Comparison of ENCODE assay signal across 8 cellular contexts in genomic region chr12:76762556-76762955, GRCh38. TPM values are rescaled to one million over a fixed set of nuclear protein-coding genes. Genes with fewer than 3 reads are reported as not detected.
A peak's percentile ranks its signal among the peaks of the same experiment; 100 is the strongest.
DNase-seq lines count a peak whose midpoint lies in the region; ATAC-seq, FAIRE-seq and TF ChIP-seq lines count a peak whose summit lies in the region.
"Had no signal": no experiment of that assay in that cellular context is flagged by ENCODE, and none has a peak within 500 bp of the region (broad histone marks: within the 10 kb centered on the region; RNA-seq: fewer than 3 reads in every experiment).

No MANE protein-coding gene starts in this region.

- FAIRE-seq in H1 (lab: Jason Lieb, UNC): no peak

- H3K9ac ChIP-seq in H1 (replicated peaks in 1 of 4; ENCODE audit: extremely low read depth in 1 of 4, low read depth in 3 of 4, low read length in 3 of 4): peak overlapping the region; percentile 31 to 70 (median 50); a peak in 6 of 7 replicates

- H3K4me1 ChIP-seq in DOHH2 (ENCODE audit: control insufficient read depth, low read length) (peaks cover 21% of the 10 kb centered on the region), H1 (replicated peaks in 1 of 4; ENCODE audit: control insufficient read depth in 3 of 4, insufficient read depth in 4 of 4, low read length in 3 of 4) (peaks cover 2 to 14% (median 7%) of the 10 kb centered on the region in 4 experiments; a peak in 6 of 7 replicates)

- peak overlapping the region; percentile 87 for H2BK5ac ChIP-seq in H1 (ENCODE audit: low read depth, low read length)

- no peaks in the 10 kb centered on the region for H3K27me3 Mint-ChIP-seq in osteocyte (ENCODE audit: unreplicated experiment)

- peak overlapping the region; percentile 76 for H3K4me2 ChIP-seq in DOHH2 (ENCODE audit: low read length)
- H3K4me2 ChIP-seq in H1 (ENCODE audit: insufficient read depth in 1 of 2, low read depth in 2 of 2, low read length in 2 of 2): peak overlapping the region; percentile 76 to 96

- peaks cover 24% of the 10 kb centered on the region for H3K4me1 Mint-ChIP-seq in osteocyte (ENCODE audit: unreplicated experiment)

- H3K36me3 ChIP-seq in DOHH2 (ENCODE audit: control insufficient read depth, low read length) (peaks cover 13% of the 10 kb centered on the region), H1 (ENCODE audit: control insufficient read depth in 2 of 4, insufficient read depth in 4 of 4, low read length in 3 of 4) (no peaks in the 10 kb centered on the region)

- H3K4me3 Mint-ChIP-seq in osteocyte (ENCODE audit: unreplicated experiment): peak overlapping the region; percentile 66

- H2BK12ac ChIP-seq in H1 (ENCODE audit: low read depth, low read length): peak overlapping the region; percentile 3; the same call in 1 of the 2 replicates

- 0 out of 2 replicates have a peak overlapping the region, but pooled peaks have one; percentile 17 for H2BK20ac ChIP-seq in H1 (ENCODE audit: low read length)

- ATAC-seq in GM19395 (IDR thresholded peaks at IDR 0.05; ENCODE audit: unreplicated experiment): no peak

- H2AFZ ChIP-seq in H1 (ENCODE audit: low read length): no peak overlapping the region

- TF ChIP-seq EP300 in H1 (IDR thresholded peaks at IDR 0.05; ENCODE audit: borderline replicate concordance in 1 of 2, low read depth in 2 of 2, low read length in 2 of 2): no peak

- H4K91ac ChIP-seq in H1 (replicated peaks; ENCODE audit: insufficient read length, low read length): peak overlapping the region; percentile 1

- no peak overlapping the region for H3K4ac ChIP-seq in H1 (replicated peaks; ENCODE audit: insufficient read length, low read depth, low read length)

- no peak overlapping the region for H4K8ac ChIP-seq in H1 (ENCODE audit: extremely low read depth, insufficient read depth, low read length)

- H3K4me3 ChIP-seq in DOHH2 (ENCODE audit: low read length): peak overlapping the region; percentile 89
- H3K4me3 ChIP-seq in H1 (ENCODE audit: extremely low read depth in 1 of 4, insufficient read depth in 2 of 4, low read depth in 3 of 4, low read length in 4 of 4): peak overlapping the region; percentile 17 to 98 (median 58); a peak in 6 of 8 replicates

- H3K79me2 ChIP-seq in DOHH2 (ENCODE audit: control insufficient read depth, low read length) (peaks cover 35% of the 10 kb centered on the region), H1 (ENCODE audit: control insufficient read depth in 1 of 2, insufficient read depth in 2 of 2, low read length in 2 of 2) (peaks cover 16 to 32% of the 10 kb centered on the region in 2 experiments)

- H3K9me2 ChIP-seq in DOHH2 (replicated peaks; ENCODE audit: control insufficient read depth, low read length): no peaks in the 10 kb centered on the region

- H3K9me3 Mint-ChIP-seq in osteocyte (ENCODE audit: unreplicated experiment): peaks cover 5% of the 10 kb centered on the region

- H3K9me3 ChIP-seq in DOHH2 (ENCODE audit: control insufficient read depth, insufficient read depth, low read length): no peaks in the 10 kb centered on the region
- no peaks in the 10 kb centered on the region for H3K9me3 ChIP-seq in H1 (ENCODE audit: insufficient read depth in 2 of 2, low read depth in 1 of 2, low read length in 1 of 2)

- no peaks in the 10 kb centered on the region for H3F3A ChIP-seq in DOHH2 (ENCODE audit: control insufficient read depth, insufficient read depth)

- H3K18ac ChIP-seq in H1 (ENCODE audit: extremely low read depth, low read length): 0 out of 2 replicates have a peak overlapping the region, but pooled peaks have one; percentile 36

- H3K79me1 ChIP-seq in H1 (ENCODE audit: low read depth, low read length): peaks cover 2% of the 10 kb centered on the region; the same call in 1 of the 2 replicates

- peak overlapping the region; percentile 38 for H4K5ac ChIP-seq in H1 (ENCODE audit: insufficient read length, low read depth, low read length)

- H3K23ac ChIP-seq in H1 (ENCODE audit: insufficient read length): no peak overlapping the region

- no peak for TF ChIP-seq RAD21 in H1 (IDR thresholded peaks at IDR 0.05 in 1 of 2, conservative IDR thresholded peaks at IDR 0.05 in 1 of 2; ENCODE audit: low read depth in 2 of 2, low read length in 2 of 2)

- H2BK15ac ChIP-seq in H1 (ENCODE audit: low read length): no peak overlapping the region

- DNase-seq in NCI-H2227 (lab: John Stamatoyannopoulos, UW; ENCODE audit: unreplicated experiment) (peak; percentile 50), H1 (ENCODE audit: low read depth in 1 of 2, low spot score in 2 of 2) (no peak), osteocyte (ENCODE audit: extremely low spot score, unreplicated experiment) (no peak), RWPE1 (ENCODE audit: low spot score) (no peak), hepatic stellate cell (ENCODE audit: low spot score) (no peak)
- DNase-seq: NCI-H1417 treated with DMSO at 0.1 percent for 48 hours had no signal

- H3K27ac ChIP-seq in DOHH2 (ENCODE audit: low read depth, low read length): no peak overlapping the region
- peak overlapping the region; percentile 62 for H3K27ac ChIP-seq in H1 (ENCODE audit: low read depth, low read length)
- H3K27ac ChIP-seq in RWPE1: no peak overlapping the region

- H2BK120ac ChIP-seq in H1 (replicated peaks; ENCODE audit: low read depth, low read length): no peak overlapping the region

- H4K20me1 ChIP-seq in DOHH2 (ENCODE audit: control insufficient read depth, insufficient read depth, low read depth, low read length) (no peaks in the 10 kb centered on the region), H1 (replicated peaks in 1 of 2; ENCODE audit: control insufficient read depth in 1 of 2, insufficient read depth in 2 of 2, low read length in 2 of 2) (peaks cover 0 to 3% of the 10 kb centered on the region in 2 experiments)

- no peak overlapping the region for H3K56ac ChIP-seq in H1 (replicated peaks; ENCODE audit: insufficient read length, low read depth, low read length)

- peak overlapping the region; percentile 70 for H3K27ac Mint-ChIP-seq in osteocyte (ENCODE audit: unreplicated experiment)

- 0 out of 2 replicates have a peak overlapping the region, but pooled peaks have one; percentile 20 for H2AK5ac ChIP-seq in H1 (ENCODE audit: low read depth, low read length)

- POLR2A ChIA-PET in H1 (lab: Charles Lee; ENCODE audit: partially characterized antibody) (interaction anchor here (0.6 to 2.4 kb wide), 21 partner anchors 9 to 1385 kb away, joined by 3 to 15 read pairs (median 5); partner anchors contain the start of gene CSRP2), RWPE1 (lab: Yijun Ruan, JAX; ENCODE audit: low non-redundant PET) (interaction anchor here (0.5 to 0.7 kb wide), 2 partner anchors 20 to 141 kb away, joined by 5 to 7 read pairs; no protein-coding TSS in a partner anchor)

- H3K23me2 ChIP-seq in H1 (ENCODE audit: low read depth, low read length): peaks cover 3% of the 10 kb centered on the region

- no peak overlapping the region for H3K14ac ChIP-seq in H1 (ENCODE audit: insufficient read length)

- CTCF ChIA-PET in H1 (lab: Charles Lee; ENCODE audit: partially characterized antibody): interaction anchor here (0.6 to 8.2 kb wide), 7 partner anchors 21 to 477 kb away, joined by 3 to 41 read pairs (median 4); no protein-coding TSS in a partner anchor
- CTCF ChIA-PET in RWPE1 (lab: Yijun Ruan, JAX): interaction anchor here (0.6 kb wide), 1 partner anchor 234 kb away, joined by 3 read pairs; no protein-coding TSS in a partner anchor

- H3K36me3 Mint-ChIP-seq in osteocyte (ENCODE audit: unreplicated experiment): no peaks in the 10 kb centered on the region

- no peak for TF ChIP-seq CTCF in DOHH2 (IDR thresholded peaks at IDR 0.05; ENCODE audit: low read depth, low read length, poor library complexity, severe bottlenecking)
- no peak for TF ChIP-seq CTCF in H1 (IDR thresholded peaks at IDR 0.05; ENCODE audit: control extremely low read depth in 1 of 3, insufficient read depth in 1 of 3, low read depth in 1 of 3, low read length in 3 of 3)
- TF ChIP-seq CTCF in osteocyte (IDR thresholded peaks at IDR 0.05): no peak
- TF ChIP-seq CTCF in RWPE1 (conservative IDR thresholded peaks at IDR 0.05; ENCODE audit: low read depth): no peak

- WGBS in H1 (ENCODE audit: extremely low coverage in 1 of 2, insufficient coverage in 1 of 2, insufficient read length in 1 of 2, insufficient replicate concordance in 2 of 2, low coverage in 1 of 2, low lambda C conversion rate in 2 of 2, missing lambda C conversion rate in 1 of 2), 2 experiments: 39% methylated on average over 8 of the region's 8 CpGs; no CpG with 5 or more reads in 1 of the 2 experiments

- H3K27me3 ChIP-seq in DOHH2 (ENCODE audit: control insufficient read depth, low read length) (no peaks in the 10 kb centered on the region), H1 (replicated peaks in 1 of 4; ENCODE audit: control insufficient read depth in 3 of 4, extremely low read depth in 1 of 4, insufficient read depth in 3 of 4, low read length in 3 of 4) (no peaks in the 10 kb centered on the region)

- peak in 1 of 2 experiments; percentile 44; a peak in 1 of 3 replicates for TF ChIP-seq POLR2A in H1 (IDR thresholded peaks at IDR 0.05; ENCODE audit: control extremely low read depth in 1 of 2, low read depth in 2 of 2, low read length in 2 of 2)

TF ChIP-seq in H1, 55 proteins besides CTCF, POLR2A, EP300 and RAD21 (continues in another document):
- TF ChIP-seq CHD2 (IDR thresholded peaks at IDR 0.05; ENCODE audit: low read length) (0 out of 2 replicates have a peak, but pooled peaks have one; percentile 25), POLR2AphosphoS5 (IDR thresholded peaks at IDR 0.05; ENCODE audit: low read depth, low read length) (peak; percentile 77; the same call in 1 of the 2 replicates), TBP (IDR thresholded peaks at IDR 0.05; ENCODE audit: low read depth, low read length) (peak; percentile 44; the same call in 1 of the 2 replicates)

RNA-seq across cellular contexts. Expression of gene ZDHHC17, which starts 1.4 kb away (rescaled TPM):
- 27.6 and 32.1 TPM in 2 replicates for total RNA-seq in H1 (2021; fragmentation: NEBNext Ultra II Directional; extraction: Animal tissue kit (Norgen Biotek cat#: 25700))
- polyA plus RNA-seq in H1 (2011; rRNA removed): 17.3 and 28.9 TPM in 2 replicates
- polyA plus RNA-seq in H1 (2011; cell fraction: cytosol; rRNA removed): 26.9 TPM
- polyA plus RNA-seq in H1 (2011; cell fraction: nucleus; rRNA removed): 49.1 TPM
- polyA plus RNA-seq in H1 (2012, experiment 1 of 2): 20.6 to 32.5 TPM (median 27.1 TPM) in 4 replicates
- polyA plus RNA-seq in H1 (2012, experiment 2 of 2): 1.3 TPM
- 15.8 TPM for polyA plus RNA-seq in H1 (2013, experiment 1 of 2)
- 14.0 TPM for polyA plus RNA-seq in H1 (2013, experiment 2 of 2)
- 149 and 270 TPM in 2 replicates for polyA minus RNA-seq in H1 (2011; rRNA and poly(A)+ RNA removed)
- polyA minus RNA-seq in H1 (2011; cell fraction: cytosol; rRNA and poly(A)+ RNA removed): 38.8 TPM
- polyA minus RNA-seq in H1 (2011; cell fraction: nucleus; rRNA and poly(A)+ RNA removed): 145 TPM
- total RNA-seq in osteocyte: 41.1 and 44.3 TPM in 2 replicates
